Comparison of ENCODE assay signal across 8 cellular contexts in genomic region chr6:7260291-7261029, GRCh38. TPM values are rescaled to one million over a fixed set of nuclear protein-coding genes. Genes with fewer than 3 reads are reported as not detected.
DNase-seq lines count a peak whose midpoint lies in the region; ATAC-seq, FAIRE-seq and TF ChIP-seq lines count a peak whose summit lies in the region.

No MANE protein-coding gene starts in this region.

- no peak overlapping the region for H3K9ac ChIP-seq in MM.1S (ENCODE audit: low read length)
- H3K9ac ChIP-seq in endothelial cell of umbilical vein (replicated peaks; ENCODE audit: extremely low read depth, insufficient read depth, low read length), result peak overlapping the region; percentile 39

- peak overlapping the region; percentile 87 for H3K4me3 Mint-ChIP-seq in CD8-positive, alpha-beta T cell
- peak overlapping the region; percentile 87 for H3K4me3 Mint-ChIP-seq in nephron progenitor cell

- H3K9me3 Mint-ChIP-seq in CD8-positive, alpha-beta T cell, result no peaks in the 10 kb centered on the region
- peaks cover 24% of the 10 kb centered on the region for H3K9me3 Mint-ChIP-seq in nephron progenitor cell

- POLR2A ChIA-PET in CD8-positive, alpha-beta T cell (lab: Charles Lee), result no interaction called here
- POLR2A ChIA-PET in endothelial cell of umbilical vein (lab: Charles Lee), result no interaction called here

- ATAC-seq in CD8-positive, alpha-beta T cell, result no peak
- ATAC-seq in GM21576 (IDR thresholded peaks at IDR 0.05; ENCODE audit: unreplicated experiment), result no peak

- CTCF ChIA-PET in CD8-positive, alpha-beta T cell (lab: Charles Lee), result interaction anchor here (1.3 kb wide), 1 partner anchor 355 kb away, joined by 3 read pairs; no protein-coding TSS in a partner anchor
- CTCF ChIA-PET in endothelial cell of umbilical vein (lab: Charles Lee), result interaction anchor here (0.8 to 2.1 kb wide), 3 partner anchors 15 to 564 kb away, joined by 3 to 15 read pairs (median 5); no protein-coding TSS in a partner anchor

- H3K4me1 ChIP-seq in CD8-positive, alpha-beta T cell (ENCODE audit: insufficient read depth, low read length), result peaks cover 14% of the 10 kb centered on the region
- no peaks in the 10 kb centered on the region for H3K4me1 ChIP-seq in MM.1S (ENCODE audit: low read length)
- peaks cover 7% of the 10 kb centered on the region for H3K4me1 ChIP-seq in endothelial cell of umbilical vein (ENCODE audit: control insufficient read depth, extremely low read depth, insufficient read depth, low read length)

- no peaks in the 10 kb centered on the region for H3F3A ChIP-seq in MM.1S (ENCODE audit: insufficient read depth, low read length)

- H3K36me3 ChIP-seq in CD8-positive, alpha-beta T cell (ENCODE audit: insufficient read depth, low read length), result no peaks in the 10 kb centered on the region
- H3K36me3 ChIP-seq in MM.1S (replicated peaks; ENCODE audit: insufficient read depth, low read length), result no peaks in the 10 kb centered on the region
- H3K36me3 ChIP-seq in endothelial cell of umbilical vein (ENCODE audit: control insufficient read depth in 2 of 2, extremely low read depth in 1 of 2, insufficient read depth in 2 of 2, low read length in 2 of 2), result no peaks in the 10 kb centered on the region

- no peak overlapping the region for H3K27ac ChIP-seq in CD8-positive, alpha-beta T cell (ENCODE audit: low read depth, low read length)
- H3K27ac ChIP-seq in MM.1S (ENCODE audit: low read length) (no peak overlapping the region), endothelial cell of umbilical vein (ENCODE audit: insufficient read depth, low read depth, low read length) (no peak overlapping the region)

- no peak for DNase-seq in CD8-positive, alpha-beta T cell
- DNase-seq in MM.1S, result no peak
- no peak for DNase-seq in endothelial cell of umbilical vein (ENCODE audit: low read depth, low spot score)
- DNase-seq in nephron progenitor cell, result no peak
- DNase-seq in NCI-H446 (lab: John Stamatoyannopoulos, UW), result no peak
- no peak for DNase-seq in cerebellum (ENCODE audit: low spot score)
- DNase-seq in stimulated activated CD4-positive, alpha-beta T cell treated with anti-CD3 and anti-CD28 coated beads, Interleukin-2, amount 100 ng/mL, for 24 hours, result no peak

- H3K27me3 Mint-ChIP-seq in CD8-positive, alpha-beta T cell (ENCODE audit: low read depth), result peaks cover 28% of the 10 kb centered on the region
- H3K27me3 Mint-ChIP-seq in nephron progenitor cell (ENCODE audit: low read depth, poor library complexity), result peaks cover 3% of the 10 kb centered on the region

- H3K9me3 ChIP-seq in CD8-positive, alpha-beta T cell (ENCODE audit: low read length), result no peaks in the 10 kb centered on the region
- H3K9me3 ChIP-seq in MM.1S (replicated peaks; ENCODE audit: insufficient read depth, low read length) (no peaks in the 10 kb centered on the region), endothelial cell of umbilical vein (replicated peaks; ENCODE audit: control insufficient read depth, insufficient read depth, low read length) (no peaks in the 10 kb centered on the region)

- H3K4me1 Mint-ChIP-seq in CD8-positive, alpha-beta T cell (ENCODE audit: low read depth), result peaks cover 12% of the 10 kb centered on the region
- peaks cover 48% of the 10 kb centered on the region for H3K4me1 Mint-ChIP-seq in nephron progenitor cell

- no peak for FAIRE-seq in endothelial cell of umbilical vein (lab: Jason Lieb, UNC)

- H3K79me2 ChIP-seq in MM.1S (ENCODE audit: low read length) (no peaks in the 10 kb centered on the region), endothelial cell of umbilical vein (ENCODE audit: control insufficient read depth, insufficient read depth, low read length) (no peaks in the 10 kb centered on the region)

- no peak overlapping the region for H3K27ac Mint-ChIP-seq in CD8-positive, alpha-beta T cell
- H3K27ac Mint-ChIP-seq in nephron progenitor cell, result peak overlapping the region; percentile 94

- H3K36me3 Mint-ChIP-seq in CD8-positive, alpha-beta T cell, result no peaks in the 10 kb centered on the region
- H3K36me3 Mint-ChIP-seq in nephron progenitor cell (ENCODE audit: low read depth), result peaks cover 5% of the 10 kb centered on the region

- peak overlapping the region; percentile 80 for H2AFZ ChIP-seq in MM.1S (ENCODE audit: low read length)
- H2AFZ ChIP-seq in endothelial cell of umbilical vein (ENCODE audit: low read depth, low read length), result peak overlapping the region; percentile 51

- TF ChIP-seq CTCF in CD8-positive, alpha-beta T cell (IDR thresholded peaks at IDR 0.05), result no peak
- TF ChIP-seq CTCF in MM.1S (IDR thresholded peaks at IDR 0.05; ENCODE audit: low read length) (no peak), endothelial cell of umbilical vein (IDR thresholded peaks at IDR 0.05; ENCODE audit: extremely low read depth in 1 of 2, insufficient read depth in 1 of 2, low read depth in 1 of 2, low read length in 2 of 2) (no peak), nephron progenitor cell (IDR thresholded peaks at IDR 0.05) (no peak)

- peak overlapping the region; percentile 82 for H3K4me2 ChIP-seq in MM.1S (ENCODE audit: low read depth, low read length)
- H3K4me2 ChIP-seq in endothelial cell of umbilical vein (ENCODE audit: insufficient read depth, low read length), result peak overlapping the region; percentile 57

- no TSS peak for BruUV-seq in endothelial cell of umbilical vein (replicated peaks; lab: Mats Ljungman, UMichigan)

- no peaks in the 10 kb centered on the region for H3K9me2 ChIP-seq in MM.1S (replicated peaks; ENCODE audit: insufficient read depth, low read length)

- H3K9me1 ChIP-seq in endothelial cell of umbilical vein (replicated peaks; ENCODE audit: control insufficient read depth, extremely low read depth, insufficient read depth, low read length), result no peaks in the 10 kb centered on the region

- peak overlapping the region; percentile 60 for H3K4me3 ChIP-seq in CD8-positive, alpha-beta T cell (ENCODE audit: low read depth, low read length)
- H3K4me3 ChIP-seq in MM.1S (ENCODE audit: low read length) (peak overlapping the region; percentile 55), endothelial cell of umbilical vein (replicated peaks in 1 of 3; ENCODE audit: insufficient read depth in 1 of 3, low read depth in 1 of 3, low read length in 3 of 3) (peak overlapping the region in 2 of 3 experiments; percentile 33 to 51)

- no peaks in the 10 kb centered on the region for H3K27me3 ChIP-seq in CD8-positive, alpha-beta T cell (ENCODE audit: insufficient read depth, low read length)
- peaks cover 11% of the 10 kb centered on the region for H3K27me3 ChIP-seq in MM.1S (replicated peaks; ENCODE audit: insufficient read depth, low read length)
- H3K27me3 ChIP-seq in endothelial cell of umbilical vein (ENCODE audit: control insufficient read depth in 2 of 2, insufficient read depth in 2 of 2, low read length in 2 of 2), result no peaks in the 10 kb centered on the region

- H4K20me1 ChIP-seq in MM.1S (ENCODE audit: insufficient read depth, low read length) (no peaks in the 10 kb centered on the region), endothelial cell of umbilical vein (replicated peaks; ENCODE audit: control insufficient read depth, extremely low read depth, insufficient read depth, low read length) (no peaks in the 10 kb centered on the region)

- dilution Hi-C loops in endothelial cell of umbilical vein (cut with MboI; ENCODE audit: extremely low pct_ligation_motif_present, low sequenced_read_pairs), result no loop called here

- TF ChIP-seq POLR2A in endothelial cell of umbilical vein (IDR thresholded peaks at IDR 0.05; ENCODE audit: low read depth, low read length), result no peak

- intact Hi-C loops in CD8-positive, alpha-beta T cell (cut with DNase I, micrococcal nuclease), result no loop called here
- intact Hi-C loops in endothelial cell of umbilical vein (cut with micrococcal nuclease), result no loop called here

TF ChIP-seq in endothelial cell of umbilical vein, 7 proteins besides CTCF, POLR2A, EP300 and RAD21:
- no peak for TF ChIP-seq POLR2AphosphoS5 (IDR thresholded peaks at IDR 0.05; ENCODE audit: insufficient read depth, low read depth, low read length)
- no peak for TF ChIP-seq GATA2 (IDR thresholded peaks at IDR 0.05; ENCODE audit: insufficient read depth, insufficient read length, low read depth, low read length)
- no peak for TF ChIP-seq EZH2 (IDR thresholded peaks at IDR 0.05; ENCODE audit: borderline replicate concordance, low read depth, low read length, severe bottlenecking)
- TF ChIP-seq, protein P1, sequence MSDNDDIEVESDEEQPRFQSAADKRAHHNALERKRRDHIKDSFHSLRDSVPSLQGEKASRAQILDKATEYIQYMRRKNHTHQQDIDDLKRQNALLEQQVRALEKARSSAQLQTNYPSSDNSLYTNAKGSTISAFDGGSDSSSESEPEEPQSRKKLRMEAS (IDR thresholded peaks at IDR 0.05; ENCODE audit: insufficient read depth, insufficient read length), result no peak
- TF ChIP-seq JUN (IDR thresholded peaks at IDR 0.05; ENCODE audit: borderline replicate concordance, insufficient read depth, insufficient read length, low read depth), result no peak
- no peak for TF ChIP-seq MYC (IDR thresholded peaks at IDR 0.05; ENCODE audit: low read depth, low read length)
- no peak for TF ChIP-seq FOS (IDR thresholded peaks at IDR 0.05; ENCODE audit: borderline replicate concordance, insufficient read depth, low read length)

RNA-seq across cellular contexts. Expression of gene SSR1, which starts 52.5 kb away (rescaled TPM):
- 10 to 100 TPM; 40.5 to 42.5 TPM for total RNA-seq in CD8-positive, alpha-beta T cell
- total RNA-seq in endothelial cell of umbilical vein, result 149 and 187 TPM in 2 replicates
- 49.5 and 70.7 TPM in 2 replicates for polyA plus RNA-seq in endothelial cell of umbilical vein
- polyA plus RNA-seq in endothelial cell of umbilical vein (2011; cell fraction: cytosol; rRNA removed), result 93.0 and 104 TPM in 2 replicates
- polyA plus RNA-seq in endothelial cell of umbilical vein (2011; cell fraction: nucleus; rRNA removed), result 55.9 and 65.0 TPM in 2 replicates
- 119 and 195 TPM in 2 replicates for polyA plus RNA-seq in endothelial cell of umbilical vein (2012)
- 133 and 152 TPM in 2 replicates for polyA minus RNA-seq in endothelial cell of umbilical vein
- 60.4 TPM for polyA minus RNA-seq in endothelial cell of umbilical vein (2011; cell fraction: cytosol; rRNA and poly(A)+ RNA removed)
- polyA minus RNA-seq in endothelial cell of umbilical vein (2011; cell fraction: nucleus; rRNA and poly(A)+ RNA removed), result 33.8 and 38.7 TPM in 2 replicates
- total RNA-seq in cerebellum, result 40.9 TPM
